13 cellular contexts compared by ENCODE assay signal in the genomic region with DNA sequence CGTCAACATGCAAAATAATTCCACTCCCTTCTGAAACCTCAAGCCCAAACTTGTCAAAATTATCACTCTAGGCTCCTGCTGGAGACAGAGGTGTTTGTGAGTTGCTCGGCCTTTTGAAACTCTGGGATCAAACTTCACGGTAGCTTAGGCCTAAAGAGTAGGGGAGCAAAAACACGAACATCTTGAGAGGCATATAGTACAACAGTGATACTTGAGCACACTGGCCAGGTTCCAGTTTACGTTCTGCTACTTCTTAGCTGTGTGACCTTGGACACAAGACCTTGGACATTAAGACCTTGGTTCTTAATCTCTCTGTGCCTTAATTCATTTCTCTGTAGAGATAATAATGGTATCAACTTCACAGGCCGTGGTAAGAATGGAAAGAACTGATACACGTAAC.
A peak's percentile ranks its signal among the peaks of the same experiment; 100 is the strongest.
DNase-seq lines count a peak whose midpoint lies in the region; ATAC-seq and TF ChIP-seq lines count a peak whose summit lies in the region.
"Had no signal": no experiment of that assay in that cellular context is flagged by ENCODE, and none has a peak within 500 bp of the region (broad histone marks: within the 10 kb centered on the region; RNA-seq: fewer than 3 reads in every experiment).

No MANE protein-coding gene starts in this region.

- ATAC-seq in GM19452 (IDR thresholded peaks at IDR 0.05; ENCODE audit: unreplicated experiment), result no peak

- H3K36me3 ChIP-seq in H7 (replicated peaks; ENCODE audit: control insufficient read depth, insufficient read depth, low read length), result no peaks in the 10 kb centered on the region; the same call in 1 of the 2 replicates

- DNase-seq in DMS79 treated with DMSO at 0.1 percent for 48 hours (lab: John Stamatoyannopoulos, UW) (peak; percentile 68), H7 (peak; percentile 5), epithelial cell of esophagus (ENCODE audit: low read depth) (peak; percentile 21), amniotic stem cell (lab: John Stamatoyannopoulos, UW) (no peak), NCI-H82 (lab: John Stamatoyannopoulos, UW) (no peak)
- DNase-seq: ACHN; AML-193; Caco-2; CD4-positive, alpha-beta T cell; GOT3; H9; KG1 had no signal

- no peak for TF ChIP-seq CTCF in epithelial cell of esophagus (IDR thresholded peaks at IDR 0.05; ENCODE audit: insufficient read depth, low read depth, low read length, missing control alignments)

- H3K4me3 ChIP-seq in H7 (ENCODE audit: insufficient read depth, low read depth, low read length), result no peak overlapping the region
- H3K4me3 ChIP-seq in epithelial cell of esophagus (ENCODE audit: low read length), result no peak overlapping the region

- no peaks in the 10 kb centered on the region for H3K27me3 ChIP-seq in H7 (ENCODE audit: control insufficient read depth, insufficient read depth, low read length)

Comparison
In these comparisons a context has a peak if more than half of its experiments do, and no peak if none do; other contexts are left out.
1. DNase-seq: peak in DMS79 treated with DMSO at 0.1 percent for 48 hours (single experiment), H7 (single experiment) and epithelial cell of esophagus (single experiment); none in amniotic stem cell (single experiment) and NCI-H82 (single experiment).